8 cellular contexts compared by ENCODE assay signal in genomic region chr10:71319042-71319799, GRCh38. TPM values are rescaled to one million over a fixed set of nuclear protein-coding genes. Genes with fewer than 3 reads are reported as not detected.
DNase-seq lines count a peak whose midpoint lies in the region; ATAC-seq and TF ChIP-seq lines count a peak whose summit lies in the region.

Gene SLC29A3 (plus strand): TSS chr10:71319259. CDS start chr10:71319310, 51 bp downstream.

- ATAC-seq in HG02884 (IDR thresholded peaks at IDR 0.05; ENCODE audit: unreplicated experiment) = peak; percentile 70

- H3K27ac ChIP-seq in WERI-Rb-1 (peak within 1 kb of the TSS; percentile 89), mammary epithelial cell (ENCODE audit: insufficient read depth, low read depth, low read length) (no peak within 1 kb of the TSS), spleen (peak within 1 kb of the TSS; percentile 52 to 88 (median 80))

- peak within 1 kb of the TSS; percentile 87 for H3K4me3 ChIP-seq in WERI-Rb-1 (ENCODE audit: low read depth, low read length)
- H3K4me3 ChIP-seq in mammary epithelial cell (replicated peaks in 1 of 3; ENCODE audit: insufficient read depth in 1 of 3, low read depth in 2 of 3, low read length in 3 of 3) = peak within 1 kb of the TSS; percentile 50 to 57 (median 55)
- peak within 1 kb of the TSS; percentile 51 to 84 (median 70) for H3K4me3 ChIP-seq in spleen

- no TSS peak for BruUV-seq in mammary epithelial cell (replicated peaks; lab: Mats Ljungman, UMichigan)

- H3K4me1 ChIP-seq in mammary epithelial cell (ENCODE audit: insufficient read depth, low read length) = peaks cover 6% of the 10 kb centered on the region
- peaks cover 7 to 59% (median 33%) of the 10 kb centered on the region in 6 donors for H3K4me1 ChIP-seq in spleen

- H3K9me3 ChIP-seq in WERI-Rb-1 (ENCODE audit: severe bottlenecking) = no peaks in the 10 kb centered on the region
- H3K9me3 ChIP-seq in mammary epithelial cell (replicated peaks; ENCODE audit: insufficient read depth, low read length) = no peaks in the 10 kb centered on the region
- H3K9me3 ChIP-seq in spleen = no peaks in the 10 kb centered on the region

- H3K36me3 ChIP-seq in WERI-Rb-1 (peaks cover 18% of the 10 kb centered on the region), mammary epithelial cell (ENCODE audit: insufficient read depth, low read length) (no peaks in the 10 kb centered on the region), spleen (peaks cover 0 to 19% (median 7%) of the 10 kb centered on the region in 6 donors)

- in situ Hi-C loops in mammary epithelial cell (cut with MboI; ENCODE audit: low sequenced_read_pairs in 2 of 2) = loop anchor here (10.0 to 25.0 kb wide), 4 partner anchors 66 to 496 kb away; no protein-coding TSS in a partner anchor

- H4K20me1 ChIP-seq in mammary epithelial cell (ENCODE audit: insufficient read depth, low read length) = no peaks in the 10 kb centered on the region

- WGBS in mammary epithelial cell (ENCODE audit: low coverage, missing lambda C conversion rate) = 2% methylated on average over 22 of the region's 62 CpGs
- WGBS in spleen, 5 donors = 0 to 2% (median 1%) methylated on average over 37 to 62 of the region's 62 CpGs

- peak within 1 kb of the TSS; percentile 93 for H2AFZ ChIP-seq in mammary epithelial cell (ENCODE audit: low read depth, low read length)

- no peaks in the 10 kb centered on the region for H3K79me2 ChIP-seq in mammary epithelial cell (ENCODE audit: insufficient read depth, low read length)

- DNase-seq in NCI-H187 (lab: John Stamatoyannopoulos, UW) = peak; percentile 13 to 51
- DNase-seq in NCI-H187 treated with DMSO at 0.1 percent for 48 hours (lab: John Stamatoyannopoulos, UW) = no peak
- peak; percentile 17 for DNase-seq in NCI-H2107 (lab: John Stamatoyannopoulos, UW)
- DNase-seq in WERI-Rb-1 = peak; percentile 93
- DNase-seq in mammary epithelial cell = peak; percentile 74
- DNase-seq in inferior parietal cortex (ENCODE audit: extremely low spot score) = peak; percentile 63
- DNase-seq in spleen = peak; percentile 95

- intact Hi-C loops in mammary epithelial cell (cut with micrococcal nuclease) (loop anchor here (1.0 to 2.0 kb wide), 7 partner anchors 46 to 494 kb away; no protein-coding TSS in a partner anchor), spleen (cut with DNase I; ENCODE audit: low total_unique reads) (loop anchor here (5.0 to 10.0 kb wide), 5 partner anchors 48 to 726 kb away; no protein-coding TSS in a partner anchor)

- H3K4me2 ChIP-seq in mammary epithelial cell (ENCODE audit: insufficient read depth, low read depth, low read length) = peak within 1 kb of the TSS; percentile 92

- CTCF ChIA-PET in mammary epithelial cell (lab: Charles Lee; ENCODE audit: low non-redundant PET) = interaction anchor here (0.6 to 1.0 kb wide), 5 partner anchors 35 to 454 kb away, joined by 3 to 16 read pairs (median 5); partner anchors contain the start of gene VSIR

- peak in 1 of 3 donors; percentile 60 for TF ChIP-seq POLR2A in spleen (IDR thresholded peaks at IDR 0.05)

- TF ChIP-seq CTCF in WERI-Rb-1 (IDR thresholded peaks at IDR 0.05; ENCODE audit: low read depth, low read length) (peak; percentile 97), mammary epithelial cell (conservative IDR thresholded peaks at IDR 0.05 in 1 of 2, IDR thresholded peaks at IDR 0.05 in 1 of 2; ENCODE audit: extremely low read depth in 1 of 2, insufficient read depth in 1 of 2, low read depth in 1 of 2, low read length in 2 of 2) (peak; percentile 54 to 90), spleen (IDR thresholded peaks at IDR 0.05 in 8 of 11, conservative IDR thresholded peaks at IDR 0.05 in 3 of 11) (peak; percentile 23 to 72 (median 61))

- H3K27me3 ChIP-seq in WERI-Rb-1 (ENCODE audit: insufficient read depth, low read depth, severe bottlenecking) (no peaks in the 10 kb centered on the region), mammary epithelial cell (ENCODE audit: insufficient read depth, low read length) (no peaks in the 10 kb centered on the region), spleen (replicated peaks in 1 of 7) (no peaks in the 10 kb centered on the region)

- dilution Hi-C loops in mammary epithelial cell (cut with HindIII; ENCODE audit: low sequenced_read_pairs) = loop anchor here (25.0 kb wide), 1 partner anchor 243 kb away; no protein-coding TSS in a partner anchor

- peak within 1 kb of the TSS; percentile 36 for H3K9ac ChIP-seq in mammary epithelial cell (ENCODE audit: insufficient read depth, low read length)

RNA-seq across cellular contexts. Expression of gene SLC29A3, which starts in this region (rescaled TPM):
- total RNA-seq in mammary epithelial cell = 1 to 10 TPM; 3.5 to 8.2 TPM
- 1.9 TPM for polyA plus RNA-seq in mammary epithelial cell
- 2.6 TPM for polyA minus RNA-seq in mammary epithelial cell
- 10 to 100 TPM in 3 of 7 donors, 1 to 10 TPM in 4; 7.5 to 15.6 (median 9.3) TPM for total RNA-seq in spleen
- 1 to 10 TPM; 3.3 to 7.7 (median 4.8) TPM for polyA plus RNA-seq in spleen
